Comparison of ENCODE assay signal across 8 cellular contexts in genomic region chr6:30508890-30509736, GRCh38. TPM values are rescaled to one million over a fixed set of nuclear protein-coding genes. Genes with fewer than 3 reads are reported as not detected.
DNase-seq lines count a peak whose midpoint lies in the region; ATAC-seq and TF ChIP-seq lines count a peak whose summit lies in the region.

No MANE protein-coding gene starts in this region.

- 48 to 50% methylated on average over 5 of the region's 5 CpGs for WGBS in aorta, 2 donors

- peak overlapping the region; percentile 92 to 97 (median 94) for H3K27ac Mint-ChIP-seq in CD14-positive monocyte

- in situ Hi-C loops in GM13977 (cut with MboI; ENCODE audit: low pct_unique_long_range_greater_than_20kb, low sequenced_read_pairs, unreplicated experiment) = no loop called here

- H3K27ac ChIP-seq in aorta (ENCODE audit: low read depth in 1 of 2, low read length in 2 of 2) = no peak overlapping the region

- no peak overlapping the region for H3K4me3 ChIP-seq in aorta (ENCODE audit: low read length in 2 of 2)

- peaks cover 0 to 3% (median 0%) of the 10 kb centered on the region in 3 donors for H3K27me3 Mint-ChIP-seq in CD14-positive monocyte (ENCODE audit: low read depth in 3 of 3)

- peaks cover 0 to 2% (median 0%) of the 10 kb centered on the region in 7 donors for H3K9me3 Mint-ChIP-seq in CD14-positive monocyte

- ATAC-seq in GM21786 (IDR thresholded peaks at IDR 0.05; ENCODE audit: unreplicated experiment) (peak; percentile 57), aorta (ENCODE audit: low FRiP score) (no peak)

- no peaks in the 10 kb centered on the region for H3K36me3 Mint-ChIP-seq in CD14-positive monocyte

- H3K4me3 Mint-ChIP-seq in CD14-positive monocyte = peak overlapping the region; percentile 58 to 82

- TF ChIP-seq CTCF in CD14-positive monocyte (IDR thresholded peaks at IDR 0.05) (no peak), GM13977 (IDR thresholded peaks at IDR 0.05; ENCODE audit: extremely low read depth, insufficient read depth, missing control alignments) (no peak)

- no peak for DNase-seq in CD14-positive monocyte (ENCODE audit: low spot score)
- peak; percentile 71 for DNase-seq in RPMI8226
- DNase-seq in foreskin melanocyte = peak; percentile 56
- no peak for DNase-seq in NCI-H345 treated with DMSO at 0.1 percent for 48 hours (lab: John Stamatoyannopoulos, UW; ENCODE audit: unreplicated experiment)
- DNase-seq in aorta = no peak
- no peak for DNase-seq in NCI-H146 (lab: John Stamatoyannopoulos, UW)
- no peak for DNase-seq in GM13977 (ENCODE audit: low spot score)

- no peaks in the 10 kb centered on the region for H3K9me3 ChIP-seq in aorta (ENCODE audit: control insufficient read depth, low read length)

- no peaks in the 10 kb centered on the region for H3K27me3 ChIP-seq in aorta (ENCODE audit: control insufficient read depth in 1 of 2, insufficient read depth in 2 of 2, low read length in 1 of 2)

- intact Hi-C loops in CD14-positive monocyte (cut with micrococcal nuclease) (no loop called here), aorta (cut with DNase I) (no loop called here)

- no peaks in the 10 kb centered on the region for H3K4me1 ChIP-seq in aorta (ENCODE audit: control insufficient read depth in 1 of 2, insufficient read depth in 2 of 2, low read length in 2 of 2)

- H3K36me3 ChIP-seq in aorta (ENCODE audit: control insufficient read depth in 1 of 2, insufficient read depth in 2 of 2, low read length in 1 of 2) = no peaks in the 10 kb centered on the region

- peaks cover 50% of the 10 kb centered on the region for H3K4me1 Mint-ChIP-seq in CD14-positive monocyte

RNA-seq across cellular contexts. Expression of gene HLA-E, which starts 19.8 kb away (rescaled TPM):
- polyA plus RNA-seq in CD14-positive monocyte = 100 to 1,000 TPM; 870 to 944 TPM
- total RNA-seq in aorta = 100 to 1,000 TPM; 373 to 506 TPM
- polyA plus RNA-seq in aorta = 100 to 1,000 TPM; 148 to 328 TPM

RNA-seq across cellular contexts. Expression of gene GNL1, which starts 47.2 kb away (rescaled TPM):
- polyA plus RNA-seq in CD14-positive monocyte (10 to 100 TPM; 10.3 to 12.9 TPM), aorta (100 to 1,000 TPM in 1 of 2 donors, 10 to 100 TPM in 1; 52.6 to 116 TPM)
- total RNA-seq in aorta = 10 to 100 TPM; 73.7 to 76.9 TPM

RNA-seq across cellular contexts. Expression of gene PRR3, which starts 48.0 kb away (rescaled TPM):
- 1 to 10 TPM; 2.8 to 3.6 TPM for polyA plus RNA-seq in CD14-positive monocyte
- total RNA-seq in aorta = 10 to 100 TPM in 1 of 2 donors, 1 to 10 TPM in 1; 7.5 to 11.6 TPM
- polyA plus RNA-seq in aorta = 1 to 10 TPM; 4.1 to 9.5 TPM

Comparison
In these comparisons a context has a peak if more than half of its experiments do, and no peak if none do; other contexts are left out.
1. DNase-seq: peak in RPMI8226 (single experiment) and foreskin melanocyte (single experiment); none in CD14-positive monocyte (single experiment), NCI-H345 treated with DMSO at 0.1 percent for 48 hours (single experiment), aorta (0 of 2), NCI-H146 (single experiment) and GM13977 (single experiment).